In genomic region chr21:36060159-36060921, GRCh38 we compare ENCODE assay signal across 8 cellular contexts. TPM values are rescaled to one million over a fixed set of nuclear protein-coding genes. Genes with fewer than 3 reads are reported as not detected.
DNase-seq lines count a peak whose midpoint lies in the region; ATAC-seq and TF ChIP-seq lines count a peak whose summit lies in the region.

A gene with protein sequence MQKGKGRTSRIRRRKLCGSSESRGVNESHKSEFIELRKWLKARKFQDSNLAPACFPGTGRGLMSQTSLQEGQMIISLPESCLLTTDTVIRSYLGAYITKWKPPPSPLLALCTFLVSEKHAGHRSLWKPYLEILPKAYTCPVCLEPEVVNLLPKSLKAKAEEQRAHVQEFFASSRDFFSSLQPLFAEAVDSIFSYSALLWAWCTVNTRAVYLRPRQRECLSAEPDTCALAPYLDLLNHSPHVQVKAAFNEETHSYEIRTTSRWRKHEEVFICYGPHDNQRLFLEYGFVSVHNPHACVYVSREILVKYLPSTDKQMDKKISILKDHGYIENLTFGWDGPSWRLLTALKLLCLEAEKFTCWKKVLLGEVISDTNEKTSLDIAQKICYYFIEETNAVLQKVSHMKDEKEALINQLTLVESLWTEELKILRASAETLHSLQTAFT (minus strand): TSS chr21:36060526. CDS start chr21:36058888, 1,638 bp downstream.

- H3K36me3 ChIP-seq in adipocyte (ENCODE audit: control insufficient read depth, insufficient read depth, low read length, severe bottlenecking) (peaks cover 24% of the 10 kb centered on the region), heart left ventricle (peaks cover 0 to 35% (median 33%) of the 10 kb centered on the region in 9 donors), upper lobe of left lung (peaks cover 15 to 26% (median 19%) of the 10 kb centered on the region in 4 donors)

- TF ChIP-seq CTCF in GM12875 (IDR thresholded peaks at IDR 0.05; ENCODE audit: borderline replicate concordance, insufficient read depth, low read depth, low read length) = no peak
- no peak for TF ChIP-seq CTCF in heart left ventricle (IDR thresholded peaks at IDR 0.05)
- TF ChIP-seq CTCF in upper lobe of left lung (IDR thresholded peaks at IDR 0.05) = no peak

- ATAC-seq in HG02798 (IDR thresholded peaks at IDR 0.05; ENCODE audit: poor library complexity, unreplicated experiment) (peak; percentile 93), heart left ventricle (peak; percentile 94 to 97 (median 96)), upper lobe of left lung (ENCODE audit: low FRiP score in 2 of 2) (peak; percentile 96 to 98)

- peak in 1 of 2 donors; percentile 89 for TF ChIP-seq POLR2A in heart left ventricle (IDR thresholded peaks at IDR 0.05)
- peak in 3 of 4 donors; percentile 69 to 97 (median 72) for TF ChIP-seq POLR2A in upper lobe of left lung (IDR thresholded peaks at IDR 0.05)

- H3K27me3 ChIP-seq in adipocyte (replicated peaks; ENCODE audit: control insufficient read depth, insufficient read depth, low read length) (no peaks in the 10 kb centered on the region), heart left ventricle (no peaks in the 10 kb centered on the region), upper lobe of left lung (no peaks in the 10 kb centered on the region)

- intact Hi-C loops in heart left ventricle (cut with DNase I) (loop anchor here in 6 of 10 donors (2.0 to 10.0 kb wide), 4 partner anchors 42 to 54 kb away; no protein-coding TSS in a partner anchor), posterior cingulate gyrus (cut with DNase I) (loop anchor here (5.0 kb wide), 1 partner anchor 47 kb away; no protein-coding TSS in a partner anchor)

- peak within 1 kb of the TSS; percentile 92 for H3K9ac ChIP-seq in adipocyte (ENCODE audit: low read length)

- peak; percentile 86 for DNase-seq in NCI-H1436 (lab: John Stamatoyannopoulos, UW)
- DNase-seq in T follicular helper cell (ENCODE audit: low read depth) = peak; percentile 84
- DNase-seq in adipocyte (ENCODE audit: low read depth) = peak; percentile 95
- peak; percentile 91 to 97 (median 93) for DNase-seq in heart left ventricle
- DNase-seq in posterior cingulate gyrus = peak; percentile 91 to 99 (median 94)
- peak; percentile 91 to 99 for DNase-seq in upper lobe of left lung

- H3K27ac ChIP-seq in heart left ventricle (peak within 1 kb of the TSS; percentile 82 to 97 (median 95)), upper lobe of left lung (peak within 1 kb of the TSS; percentile 88 to 92 (median 90))

- 0 to 1% (median 0%) methylated on average over 32 to 57 of the region's 57 CpGs for WGBS in heart left ventricle, 4 donors
- WGBS in upper lobe of left lung, 2 donors = 0% methylated on average over 22 to 46 of the region's 57 CpGs

- no peak for TF ChIP-seq EP300 in upper lobe of left lung (IDR thresholded peaks at IDR 0.05)

- H3K4me1 ChIP-seq in adipocyte (ENCODE audit: control insufficient read depth, insufficient read depth, low read length) (peaks cover 13% of the 10 kb centered on the region), heart left ventricle (peaks cover 0 to 31% (median 17%) of the 10 kb centered on the region in 12 donors), upper lobe of left lung (peaks cover 13 to 17% (median 14%) of the 10 kb centered on the region in 4 donors)

- no peaks in the 10 kb centered on the region for H3K9me3 ChIP-seq in adipocyte (ENCODE audit: control insufficient read depth, low read length)
- no peaks in the 10 kb centered on the region for H3K9me3 ChIP-seq in heart left ventricle
- no peaks in the 10 kb centered on the region for H3K9me3 ChIP-seq in upper lobe of left lung

- H3K4me3 ChIP-seq in GM12875 (ENCODE audit: low read depth, low read length) (peak within 1 kb of the TSS; percentile 81), adipocyte (ENCODE audit: low read length) (peak within 1 kb of the TSS; percentile 96), heart left ventricle (peak within 1 kb of the TSS; percentile 58 to 96 (median 82)), upper lobe of left lung (peak within 1 kb of the TSS; percentile 68 to 89 (median 80))

RNA-seq across cellular contexts. Expression of the gene that starts here (rescaled TPM):
- total RNA-seq in heart left ventricle (10 to 100 TPM in 6 of 9 donors, 1 to 10 TPM in 3; 4.5 to 12.7 (median 10.7) TPM), upper lobe of left lung (10 to 100 TPM; 16.0 to 55.5 (median 25.1) TPM)
- 1 to 10 TPM; 7.7 to 9.1 TPM for polyA plus RNA-seq in heart left ventricle

Comparison
In these comparisons a context has a peak if more than half of its experiments do, and no peak if none do; other contexts are left out.
1. Peak in every context shown above with its lines: DNase-seq, ATAC-seq, H3K4me3 ChIP-seq and H3K27ac ChIP-seq.